8 cellular contexts compared by ENCODE assay signal in the genomic region with DNA sequence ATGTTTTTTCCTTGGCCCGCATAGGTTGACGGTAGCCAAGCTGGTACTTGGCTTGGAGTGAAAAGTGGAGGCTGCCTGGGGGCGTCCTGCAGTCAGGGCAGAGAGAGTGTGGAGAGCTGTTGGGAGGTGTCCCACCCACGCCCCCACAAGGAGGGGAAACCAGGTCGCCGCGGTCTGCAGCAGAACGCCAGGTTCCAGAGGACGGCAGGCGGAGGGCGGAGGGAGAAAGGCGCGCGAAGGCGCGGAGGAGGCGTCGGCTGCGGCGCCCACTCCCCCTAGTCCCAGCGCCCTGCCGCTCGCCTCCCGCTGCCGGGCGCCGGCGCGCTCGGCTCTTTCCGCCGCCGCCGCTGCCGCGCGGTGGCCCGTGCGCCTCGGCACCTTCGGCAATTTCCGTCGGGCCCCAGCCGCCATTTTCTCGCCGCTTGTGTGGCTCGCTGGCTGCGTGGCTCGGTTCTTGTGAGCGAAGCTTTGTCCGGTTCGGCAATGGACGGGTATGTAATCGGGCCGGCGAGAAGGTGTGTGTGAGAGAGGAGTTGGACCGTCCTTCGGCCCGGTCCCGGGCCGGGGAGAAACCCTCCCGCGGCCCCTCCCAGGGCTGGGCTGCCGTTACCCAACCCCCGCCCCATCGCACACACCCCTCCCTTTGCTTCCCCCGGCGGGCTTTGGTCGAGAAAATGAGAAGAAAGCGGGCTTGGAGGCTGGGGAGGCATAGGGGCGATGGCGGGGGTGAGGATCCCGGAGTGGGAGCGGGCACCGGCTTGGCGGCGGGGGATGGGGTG. TPM values are rescaled to one million over a fixed set of nuclear protein-coding genes. Genes with fewer than 3 reads are reported as not detected.
DNase-seq lines count a peak whose midpoint lies in the region; ATAC-seq and TF ChIP-seq lines count a peak whose summit lies in the region.

A gene with protein sequence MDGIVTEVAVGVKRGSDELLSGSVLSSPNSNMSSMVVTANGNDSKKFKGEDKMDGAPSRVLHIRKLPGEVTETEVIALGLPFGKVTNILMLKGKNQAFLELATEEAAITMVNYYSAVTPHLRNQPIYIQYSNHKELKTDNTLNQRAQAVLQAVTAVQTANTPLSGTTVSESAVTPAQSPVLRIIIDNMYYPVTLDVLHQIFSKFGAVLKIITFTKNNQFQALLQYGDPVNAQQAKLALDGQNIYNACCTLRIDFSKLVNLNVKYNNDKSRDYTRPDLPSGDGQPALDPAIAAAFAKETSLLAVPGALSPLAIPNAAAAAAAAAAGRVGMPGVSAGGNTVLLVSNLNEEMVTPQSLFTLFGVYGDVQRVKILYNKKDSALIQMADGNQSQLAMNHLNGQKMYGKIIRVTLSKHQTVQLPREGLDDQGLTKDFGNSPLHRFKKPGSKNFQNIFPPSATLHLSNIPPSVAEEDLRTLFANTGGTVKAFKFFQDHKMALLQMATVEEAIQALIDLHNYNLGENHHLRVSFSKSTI (plus strand): TSS at position 403 of the 779 bp plus-strand sequence. CDS start 81 bp downstream, at position 484.

- H3K4me3 ChIP-seq in GM12875 (ENCODE audit: low read depth, low read length) (peak within 1 kb of the TSS; percentile 74), transverse colon (peak within 1 kb of the TSS; percentile 57 to 87 (median 74))

- H3K4me1 Mint-ChIP-seq in activated naive CD8-positive, alpha-beta T cell treated with anti-CD3 and anti-CD28 coated beads, Interleukin-2, amount 50 U/mL, for 24 hours: peaks cover 28% of the 10 kb centered on the region

- no peaks in the 10 kb centered on the region for H3K9me3 ChIP-seq in transverse colon

- TF ChIP-seq CTCF in GM12875 (IDR thresholded peaks at IDR 0.05; ENCODE audit: borderline replicate concordance, insufficient read depth, low read depth, low read length) (no peak), transverse colon (IDR thresholded peaks at IDR 0.05) (no peak)

- peak within 1 kb of the TSS; percentile 93 for H3K4me3 Mint-ChIP-seq in activated naive CD8-positive, alpha-beta T cell treated with anti-CD3 and anti-CD28 coated beads, Interleukin-2, amount 50 U/mL, for 24 hours

- H3K36me3 Mint-ChIP-seq in activated naive CD8-positive, alpha-beta T cell treated with anti-CD3 and anti-CD28 coated beads, Interleukin-2, amount 50 U/mL, for 24 hours (ENCODE audit: low read depth): peaks cover 19% of the 10 kb centered on the region

- no peaks in the 10 kb centered on the region for H3K36me3 ChIP-seq in transverse colon

- intact Hi-C loops in cardiac septum (cut with DNase I) (no loop called here), transverse colon (cut with DNase I; ENCODE audit: low total_unique reads) (no loop called here)

- no peaks in the 10 kb centered on the region for H3K27me3 Mint-ChIP-seq in activated naive CD8-positive, alpha-beta T cell treated with anti-CD3 and anti-CD28 coated beads, Interleukin-2, amount 50 U/mL, for 24 hours

- 1% methylated on average over 57 of the region's 77 CpGs; no CpG with 5 or more reads in 1 of the 2 donors for WGBS in transverse colon (ENCODE audit: low coverage in 1 of 2), 2 donors

- no peaks in the 10 kb centered on the region for H3K9me3 Mint-ChIP-seq in activated naive CD8-positive, alpha-beta T cell treated with anti-CD3 and anti-CD28 coated beads, Interleukin-2, amount 50 U/mL, for 24 hours

- in situ Hi-C loops in transverse colon (cut with MboI; ENCODE audit: low pct_ligation_motif_present in 1 of 4, low pct_unique_long_range_greater_than_20kb in 1 of 4, low sequenced_read_pairs in 3 of 4): no loop called here

- peak within 1 kb of the TSS; percentile 90 for H3K27ac Mint-ChIP-seq in activated naive CD8-positive, alpha-beta T cell treated with anti-CD3 and anti-CD28 coated beads, Interleukin-2, amount 50 U/mL, for 24 hours

- DNase-seq in NCI-H1048 (lab: John Stamatoyannopoulos, UW) (peak; percentile 65), T follicular helper cell (ENCODE audit: low read depth) (peak; percentile 76), cardiac septum (ENCODE audit: low spot score) (peak; percentile 93), pons (ENCODE audit: low spot score) (peak; percentile 59), transverse colon (peak; percentile 84)
- peak; percentile 83 for DNase-seq in activated naive CD8-positive, alpha-beta T cell treated with anti-CD3 and anti-CD28 coated beads, Interleukin-2, amount 50 U/mL, for 24 hours

- peak; percentile 96 for ATAC-seq in HG02610 (IDR thresholded peaks at IDR 0.05; ENCODE audit: unreplicated experiment)
- peak; percentile 90 for ATAC-seq in activated naive CD8-positive, alpha-beta T cell treated with anti-CD3 and anti-CD28 coated beads, Interleukin-2, amount 50 U/mL, for 24 hours

- peak; percentile 16 for TF ChIP-seq POLR2A in transverse colon (IDR thresholded peaks at IDR 0.05)

- no peaks in the 10 kb centered on the region for H3K27me3 ChIP-seq in transverse colon

- H3K27ac ChIP-seq in transverse colon: peak within 1 kb of the TSS; percentile 90 to 96 (median 92)

- TF ChIP-seq EP300 in transverse colon (IDR thresholded peaks at IDR 0.05; ENCODE audit: low read depth): no peak

- H3K4me1 ChIP-seq in transverse colon: peaks cover 0 to 17% (median 12%) of the 10 kb centered on the region in 4 donors

RNA-seq across cellular contexts. Expression of the gene that starts here (rescaled TPM):
- 15.0 TPM for total RNA-seq in cardiac septum
- total RNA-seq in transverse colon: 100 to 1,000 TPM in 1 of 4 donors, 10 to 100 TPM in 3; 24.7 to 630 (median 44.3) TPM

Comparison
In these comparisons a context has a peak if more than half of its experiments do, and no peak if none do; other contexts are left out.
1. Peak in every context shown above with its lines: DNase-seq, ATAC-seq, H3K4me3 ChIP-seq and H3K27ac ChIP-seq.